ENCODE assay signal across 8 cellular contexts in genomic region chr19:49679832-49680472, GRCh38. TPM values are rescaled to one million over a fixed set of nuclear protein-coding genes. Genes with fewer than 3 reads are reported as not detected.
DNase-seq lines count a peak whose midpoint lies in the region; ATAC-seq and TF ChIP-seq lines count a peak whose summit lies in the region.

No MANE protein-coding gene starts in this region.

- H3K36me3 ChIP-seq in HEK293 (ENCODE audit: control insufficient read depth in 2 of 2, insufficient read depth in 1 of 2, low read length in 2 of 2), result peaks cover 37 to 39% of the 10 kb centered on the region in 2 experiments
- H3K36me3 ChIP-seq in SK-N-MC (ENCODE audit: insufficient read depth, low read length), result peaks cover 48% of the 10 kb centered on the region
- H3K36me3 ChIP-seq in heart right ventricle, result peaks cover 3 to 47% (median 35%) of the 10 kb centered on the region in 9 donors

- H3K9me3 ChIP-seq in HEK293 (ENCODE audit: control insufficient read depth, insufficient read depth, low read depth, low read length), result no peaks in the 10 kb centered on the region
- no peaks in the 10 kb centered on the region for H3K9me3 ChIP-seq in SK-N-MC (ENCODE audit: low read depth, low read length)
- H3K9me3 ChIP-seq in heart right ventricle, result no peaks in the 10 kb centered on the region

- TF ChIP-seq CTCF in HEK293 (tag by site-specific recombination; IDR thresholded peaks at IDR 0.05), result no peak
- TF ChIP-seq CTCF in heart right ventricle (IDR thresholded peaks at IDR 0.05), result no peak

- H3K4me1 ChIP-seq in HEK293 (ENCODE audit: control insufficient read depth, insufficient read depth, low read length) (peaks cover 17% of the 10 kb centered on the region), heart right ventricle (peaks cover 17 to 61% (median 47%) of the 10 kb centered on the region in 9 donors)

- peak overlapping the region; percentile 57 for H3K9ac ChIP-seq in SK-N-MC (ENCODE audit: insufficient read length)

- CTCF ChIA-PET in HEK293 (lab: Yijun Ruan, JAX), result interaction anchor here (0.6 to 1.2 kb wide), 14 partner anchors 10 to 231 kb away, joined by 3 to 8 read pairs (median 4); partner anchors contain the start of gene NOSIP

- POLR2A ChIA-PET in HEK293 (lab: Yijun Ruan, JAX), result interaction anchor here (0.6 to 1.5 kb wide), 5 partner anchors 40 to 659 kb away, joined by 3 to 5 read pairs (median 3); partner anchors contain the start of gene RRAS

- no peaks in the 10 kb centered on the region for H3K27me3 ChIP-seq in heart right ventricle

- ATAC-seq in heart right ventricle (no peak), HG03159 (IDR thresholded peaks at IDR 0.05; ENCODE audit: unreplicated experiment) (no peak)

- DNase-seq in SK-N-MC (ENCODE audit: low read depth, low spot score) (no peak), heart right ventricle (no peak), SK-N-DZ (ENCODE audit: low spot score) (no peak), AG20443 (ENCODE audit: low spot score) (no peak), NCI-H510A treated with DMSO at 0.1 percent for 48 hours (lab: John Stamatoyannopoulos, UW) (no peak)

- H3K27ac ChIP-seq in HEK293 (ENCODE audit: extremely low read depth, low read depth, low read length) (peak overlapping the region; percentile 52; the same call in 1 of the 2 replicates), SK-N-MC (peak overlapping the region; percentile 91), heart right ventricle (peak overlapping the region in 9 of 10 donors; percentile 50 to 98 (median 72)), skin epidermis (peak overlapping the region in 15 of 21 experiments; percentile 11 to 97 (median 52))

- H3K4me3 ChIP-seq in HEK293 (ENCODE audit: low read depth, low read length), result no peak overlapping the region
- H3K4me3 ChIP-seq in SK-N-MC, result peak overlapping the region; percentile 93
- H3K4me3 ChIP-seq in heart right ventricle, result peak overlapping the region in 5 of 10 donors; percentile 23 to 38 (median 30)
- H3K4me3 ChIP-seq in skin epidermis, result peak overlapping the region in 1 of 7 experiments; percentile 11

- WGBS in heart right ventricle, 2 donors, result 47 to 54% methylated on average over 9 of the region's 9 CpGs

- intact Hi-C loops in heart right ventricle (cut with DNase I), result loop anchor here in 7 of 10 donors (5.0 to 10.0 kb wide), 11 partner anchors 85 to 228 kb away; partner anchors contain the start of genes PRR12 (in 3 of the 7), NOSIP (in 2 of the 7), PRRG2 (in 2 of the 7) and AKT1S1 (in 1 of the 7)

TF ChIP-seq in HEK293, 187 proteins besides CTCF, POLR2A, EP300 and RAD21 (continues in another document):
- TF ChIP-seq WT1 (tag by site-specific recombination; IDR thresholded peaks at IDR 0.05), result no peak
- TF ChIP-seq, protein P1, sequence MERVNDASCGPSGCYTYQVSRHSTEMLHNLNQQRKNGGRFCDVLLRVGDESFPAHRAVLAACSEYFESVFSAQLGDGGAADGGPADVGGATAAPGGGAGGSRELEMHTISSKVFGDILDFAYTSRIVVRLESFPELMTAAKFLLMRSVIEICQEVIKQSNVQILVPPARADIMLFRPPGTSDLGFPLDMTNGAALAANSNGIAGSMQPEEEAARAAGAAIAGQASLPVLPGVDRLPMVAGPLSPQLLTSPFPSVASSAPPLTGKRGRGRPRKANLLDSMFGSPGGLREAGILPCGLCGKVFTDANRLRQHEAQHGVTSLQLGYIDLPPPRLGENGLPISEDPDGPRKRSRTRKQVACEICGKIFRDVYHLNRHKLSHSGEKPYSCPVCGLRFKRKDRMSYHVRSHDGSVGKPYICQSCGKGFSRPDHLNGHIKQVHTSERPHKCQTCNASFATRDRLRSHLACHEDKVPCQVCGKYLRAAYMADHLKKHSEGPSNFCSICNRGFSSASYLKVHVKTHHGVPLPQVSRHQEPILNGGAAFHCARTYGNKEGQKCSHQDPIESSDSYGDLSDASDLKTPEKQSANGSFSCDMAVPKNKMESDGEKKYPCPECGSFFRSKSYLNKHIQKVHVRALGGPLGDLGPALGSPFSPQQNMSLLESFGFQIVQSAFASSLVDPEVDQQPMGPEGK (tag by site-specific recombination; IDR thresholded peaks at IDR 0.05), result peak; percentile 71
- TF ChIP-seq ZNF280C (tag by site-specific recombination; IDR thresholded peaks at IDR 0.05), result no peak
- TF ChIP-seq GLIS1 (tag by site-specific recombination; IDR thresholded peaks at IDR 0.05), result 0 out of 2 replicates have a peak, but pooled peaks have one; percentile 4
- TF ChIP-seq ZNF341 (tag by site-specific recombination; IDR thresholded peaks at IDR 0.05; ENCODE audit: low read depth), result no peak
- TF ChIP-seq OSR2 (tag by site-specific recombination; IDR thresholded peaks at IDR 0.05), result 0 out of 2 replicates have a peak, but pooled peaks have one; percentile 13
- peak; percentile 34; the same call in 1 of the 2 replicates for TF ChIP-seq ZNF398 (tag by site-specific recombination; IDR thresholded peaks at IDR 0.05)
- TF ChIP-seq, protein P2, sequence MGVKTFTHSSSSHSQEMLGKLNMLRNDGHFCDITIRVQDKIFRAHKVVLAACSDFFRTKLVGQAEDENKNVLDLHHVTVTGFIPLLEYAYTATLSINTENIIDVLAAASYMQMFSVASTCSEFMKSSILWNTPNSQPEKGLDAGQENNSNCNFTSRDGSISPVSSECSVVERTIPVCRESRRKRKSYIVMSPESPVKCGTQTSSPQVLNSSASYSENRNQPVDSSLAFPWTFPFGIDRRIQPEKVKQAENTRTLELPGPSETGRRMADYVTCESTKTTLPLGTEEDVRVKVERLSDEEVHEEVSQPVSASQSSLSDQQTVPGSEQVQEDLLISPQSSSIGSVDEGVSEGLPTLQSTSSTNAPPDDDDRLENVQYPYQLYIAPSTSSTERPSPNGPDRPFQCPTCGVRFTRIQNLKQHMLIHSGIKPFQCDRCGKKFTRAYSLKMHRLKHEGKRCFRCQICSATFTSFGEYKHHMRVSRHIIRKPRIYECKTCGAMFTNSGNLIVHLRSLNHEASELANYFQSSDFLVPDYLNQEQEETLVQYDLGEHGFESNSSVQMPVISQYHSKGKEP (tag by site-specific recombination; IDR thresholded peaks at IDR 0.05), result no peak
- TF ChIP-seq ZNF394 (tag by site-specific recombination; IDR thresholded peaks at IDR 0.05; ENCODE audit: borderline replicate concordance), result peak; percentile 30; the same call in 1 of the 2 replicates

RNA-seq across cellular contexts. Expression of gene PRMT1, which starts 2.9 kb away (rescaled TPM):
- 100 to 1,000 TPM; 112 to 146 (median 127) TPM for total RNA-seq in heart right ventricle
- polyA plus RNA-seq in heart right ventricle, result 100 to 1,000 TPM in 1 of 2 donors, 10 to 100 TPM in 1; 80.0 to 270 TPM
- polyA plus RNA-seq in SK-N-DZ (2014; cell fraction: cytosol; rRNA removed), result 454 and 480 TPM in 2 replicates
- polyA plus RNA-seq in SK-N-DZ (2014; cell fraction: nucleus; rRNA removed), result 349 and 359 TPM in 2 replicates

RNA-seq across cellular contexts. Expression of gene ADM5, which starts 9.4 kb away (rescaled TPM):
- under 1 TPM; 0.16 to 0.74 (median 0.47) TPM for total RNA-seq in heart right ventricle
- 1 to 10 TPM; 1.1 to 1.6 TPM for polyA plus RNA-seq in heart right ventricle
- 5.0 and 5.4 TPM in 2 replicates for polyA plus RNA-seq in SK-N-DZ (2014; cell fraction: cytosol; rRNA removed)
- 48.1 and 54.9 TPM in 2 replicates for polyA plus RNA-seq in SK-N-DZ (2014; cell fraction: nucleus; rRNA removed)

RNA-seq across cellular contexts. Expression of gene CPT1C, which starts 11.0 kb away (rescaled TPM):
- 1 to 10 TPM; 1.4 to 3.6 (median 1.9) TPM for total RNA-seq in heart right ventricle
- 10 to 100 TPM in 1 of 2 donors, 1 to 10 TPM in 1; 4.8 to 10.7 TPM for polyA plus RNA-seq in heart right ventricle
- polyA plus RNA-seq in SK-N-DZ (2014; cell fraction: cytosol; rRNA removed), result 28.3 and 32.8 TPM in 2 replicates
- 148 and 189 TPM in 2 replicates for polyA plus RNA-seq in SK-N-DZ (2014; cell fraction: nucleus; rRNA removed)

RNA-seq across cellular contexts. Expression of gene BCL2L12, which starts 14.2 kb away (rescaled TPM):
- 10 to 100 TPM in 5 of 10 donors, 1 to 10 TPM in 5; 7.8 to 14.6 (median 9.8) TPM for total RNA-seq in heart right ventricle
- 10 to 100 TPM in 1 of 2 donors, 1 to 10 TPM in 1; 8.6 to 19.6 TPM for polyA plus RNA-seq in heart right ventricle
- 3.4 and 4.0 TPM in 2 replicates for polyA plus RNA-seq in SK-N-DZ (2014; cell fraction: cytosol; rRNA removed)
- polyA plus RNA-seq in SK-N-DZ (2014; cell fraction: nucleus; rRNA removed), result 3.1 and 6.2 TPM in 2 replicates

RNA-seq across cellular contexts. Expression of gene IRF3, which starts 14.3 kb away (rescaled TPM):
- 10 to 100 TPM; 22.3 to 39.4 (median 24.7) TPM for total RNA-seq in heart right ventricle
- 10 to 100 TPM; 67.8 to 84.2 TPM for polyA plus RNA-seq in heart right ventricle
- 25.6 and 32.7 TPM in 2 replicates for polyA plus RNA-seq in SK-N-DZ (2014; cell fraction: cytosol; rRNA removed)
- 30.2 and 41.0 TPM in 2 replicates for polyA plus RNA-seq in SK-N-DZ (2014; cell fraction: nucleus; rRNA removed)
